Comparison of ENCODE assay signal across 8 cellular contexts in genomic region chr21:45074048-45074817, GRCh38. TPM values are rescaled to one million over a fixed set of nuclear protein-coding genes. Genes with fewer than 3 reads are reported as not detected.
DNase-seq lines count a peak whose midpoint lies in the region; ATAC-seq and TF ChIP-seq lines count a peak whose summit lies in the region.

TSS of gene ADARB1 (plus strand) at chr21:45074580. CDS start at chr21:45171657, 97,077 bp downstream.

- H3K9ac ChIP-seq in GM23248 (peak within 1 kb of the TSS; percentile 96), colonic mucosa (ENCODE audit: low read depth in 2 of 2, low read length in 2 of 2) (peak within 1 kb of the TSS; percentile 36 to 94)

- peak; percentile 89 for DNase-seq in DMS 273 (lab: John Stamatoyannopoulos, UW; ENCODE audit: unreplicated experiment)
- peak; percentile 82 for DNase-seq in GM23248
- DNase-seq in NCI-H1930 (lab: John Stamatoyannopoulos, UW), result peak; percentile 56 to 75
- peak; percentile 61 to 70 for DNase-seq in activated CD4-positive, alpha-beta T cell treated with anti-CD3 and anti-CD28 coated beads for 4 hours
- DNase-seq in colonic mucosa, result peak; percentile 55
- DNase-seq in left colon, result peak; percentile 45 to 70
- peak; percentile 68 to 71 for DNase-seq in stimulated activated CD4-positive, alpha-beta T cell treated with anti-CD3 and anti-CD28 coated beads, Interleukin-2, amount 100 ng/mL, for 24 hours

- H3K4me1 ChIP-seq in GM23248 (ENCODE audit: insufficient read depth), result peaks cover 20% of the 10 kb centered on the region
- peaks cover 8% of the 10 kb centered on the region for H3K4me1 ChIP-seq in colonic mucosa

- H2AFZ ChIP-seq in GM23248, result peak within 1 kb of the TSS; percentile 88

- H3K27ac ChIP-seq in GM23248, result peak within 1 kb of the TSS; percentile 61
- peak within 1 kb of the TSS; percentile 69 for H3K27ac ChIP-seq in colonic mucosa

- 0 to 1% methylated on average over 40 to 66 of the region's 132 CpGs for WGBS in GM23248 (ENCODE audit: low coverage in 1 of 2, low lambda C conversion rate in 2 of 2, missing lambda C conversion rate in 2 of 2), 2 experiments

- no peaks in the 10 kb centered on the region for H3K27me3 ChIP-seq in GM23248 (replicated peaks; ENCODE audit: insufficient read depth)
- no peaks in the 10 kb centered on the region for H3K27me3 ChIP-seq in colonic mucosa

- peak within 1 kb of the TSS; percentile 93 for H3K4me3 ChIP-seq in GM23248
- H3K4me3 ChIP-seq in colonic mucosa, result peak within 1 kb of the TSS; percentile 85

- H3K79me2 ChIP-seq in GM23248 (ENCODE audit: insufficient read depth), result peaks cover 43% of the 10 kb centered on the region

- in situ Hi-C loops in GM23248 (cut with MboI), result no loop called here

- no peaks in the 10 kb centered on the region for H3K9me2 ChIP-seq in GM23248 (ENCODE audit: insufficient read depth)

- intact Hi-C loops in colonic mucosa (cut with DNase I), result no loop called here
- intact Hi-C loops in left colon (cut with DNase I, micrococcal nuclease), result no loop called here

- no peaks in the 10 kb centered on the region for H4K20me1 ChIP-seq in GM23248 (ENCODE audit: insufficient read depth)

- no peaks in the 10 kb centered on the region for H3K9me3 ChIP-seq in GM23248 (ENCODE audit: low read depth)
- H3K9me3 ChIP-seq in colonic mucosa, result no peaks in the 10 kb centered on the region

- ATAC-seq in left colon, result peak; percentile 82
- no peak for ATAC-seq in HG02884 (IDR thresholded peaks at IDR 0.05; ENCODE audit: unreplicated experiment)

- H3K36me3 ChIP-seq in GM23248 (ENCODE audit: low read depth), result no peaks in the 10 kb centered on the region
- no peaks in the 10 kb centered on the region for H3K36me3 ChIP-seq in colonic mucosa

- H3F3A ChIP-seq in GM23248 (ENCODE audit: insufficient read depth), result peaks cover 23% of the 10 kb centered on the region

- no peak for TF ChIP-seq CTCF in colonic mucosa (IDR thresholded peaks at IDR 0.05)

- peak within 1 kb of the TSS; percentile 98 for H3K4me2 ChIP-seq in GM23248 (ENCODE audit: unreplicated experiment)

RNA-seq across cellular contexts. Expression of gene ADARB1, which starts in this region (rescaled TPM):
- total RNA-seq in GM23248 (2014; rRNA removed; shearing (Covaris generic)), result 17.4 and 22.6 TPM in 2 replicates
- polyA plus RNA-seq in GM23248 (2016; fragmentation: Nextera tagmentation; extraction: Ambion mirVana), result 16.3 and 18.7 TPM in 2 replicates
- total RNA-seq in colonic mucosa, result 1 to 10 TPM; 8.7 to 9.3 TPM
- total RNA-seq in left colon, result 10 to 100 TPM in 1 of 2 donors, 1 to 10 TPM in 1; 6.9 to 12.4 TPM
